In the genomic region with DNA sequence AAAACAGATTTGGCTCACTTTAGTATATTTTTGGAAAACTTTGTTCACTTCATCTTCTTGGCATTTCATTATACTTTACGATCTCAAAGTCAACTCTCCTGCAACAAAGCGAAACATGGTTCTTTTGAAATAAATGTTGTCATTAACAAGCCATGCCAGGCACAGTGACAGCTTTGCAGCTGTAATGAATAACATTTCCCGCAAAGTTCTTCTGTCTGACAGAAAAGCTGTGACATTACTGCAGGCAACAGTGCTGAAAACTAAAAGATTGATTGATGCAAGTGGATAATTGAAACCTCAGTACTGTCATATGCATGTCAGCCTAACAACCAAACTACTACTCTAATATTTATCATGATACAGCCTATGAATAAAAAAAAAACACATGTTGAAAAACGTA, we compare ENCODE assay signal across 16 cellular contexts.
A peak's percentile ranks its signal among the peaks of the same experiment; 100 is the strongest.
DNase-seq lines count a peak whose midpoint lies in the region; TF ChIP-seq lines count a peak whose summit lies in the region.
"Had no signal": no experiment of that assay in that cellular context is flagged by ENCODE, and none has a peak within 500 bp of the region (broad histone marks: within the 10 kb centered on the region; RNA-seq: fewer than 3 reads in every experiment).

No MANE protein-coding gene starts in this region.

- WGBS in smooth muscle cell (ENCODE audit: low lambda C conversion rate): 68% methylated on average over 4 of the region's 4 CpGs

- no peaks in the 10 kb centered on the region for H3K27me3 ChIP-seq in dorsolateral prefrontal cortex
- H3K27me3 ChIP-seq in smooth muscle cell (ENCODE audit: low read depth): no peaks in the 10 kb centered on the region
- H3K27me3 ChIP-seq: BLaER1 treated with 17β-estradiol and CSF1 and Interleukin-3, amounts not matched to agents 10 nM and 100 nM had no signal

- H3K9ac ChIP-seq in smooth muscle cell (ENCODE audit: low read depth): no peak overlapping the region
- H3K9ac ChIP-seq: BLaER1 treated with 17β-estradiol and CSF1 and Interleukin-3, amounts not matched to agents 10 nM and 100 nM had no signal

- H3K79me2 ChIP-seq in smooth muscle cell (ENCODE audit: low read depth): no peaks in the 10 kb centered on the region

- TF ChIP-seq CTCF in dorsolateral prefrontal cortex (IDR thresholded peaks at IDR 0.05 in 54 of 56, conservative IDR thresholded peaks at IDR 0.05 in 2 of 56; ENCODE audit: low read depth in 1 of 56, partially characterized antibody in 56 of 56) (no peak), smooth muscle cell (IDR thresholded peaks at IDR 0.05; ENCODE audit: borderline replicate concordance, insufficient read depth, poor library complexity, severe bottlenecking) (no peak)

- peak overlapping the region in 1 of 59 donors; percentile 8 for H3K27ac ChIP-seq in dorsolateral prefrontal cortex
- H3K27ac ChIP-seq in smooth muscle cell (ENCODE audit: low read depth): no peak overlapping the region
- H3K27ac ChIP-seq: 22Rv1; A549; BLaER1 treated with 17β-estradiol and CSF1 and Interleukin-3, amounts not matched to agents 10 nM and 100 nM; HL-60 had no signal

- H3K4me3 ChIP-seq in dorsolateral prefrontal cortex (peak overlapping the region in 32 of 59 donors; percentile 0 to 43 (median 20)), smooth muscle cell (no peak overlapping the region)
- H3K4me3 ChIP-seq: A549; BLaER1 treated with 17β-estradiol and CSF1 and Interleukin-3, amounts not matched to agents 10 nM and 100 nM had no signal

- peak; percentile 8 for DNase-seq in Ammon's horn (ENCODE audit: low spot score)
- DNase-seq in dorsolateral prefrontal cortex: no peak
- DNase-seq in left kidney (ENCODE audit: low read depth, low spot score): peak; percentile 68
- DNase-seq in smooth muscle cell (lab: John Stamatoyannopoulos, UW; ENCODE audit: unreplicated experiment): no peak
- no peak for DNase-seq in stimulated activated CD4-positive, alpha-beta T cell treated with anti-CD3 and anti-CD28 coated beads, Interleukin-15, amount 100 ng/mL, for 24 hours
- no peak for DNase-seq in SIG-M5 treated with dmso at 0.1 percent for 504 hours (lab: John Stamatoyannopoulos, UW; ENCODE audit: unreplicated experiment)
- no peak for DNase-seq in NK-92 (lab: John Stamatoyannopoulos, UW; ENCODE audit: unreplicated experiment)
- DNase-seq: Calu3; CD8-positive, alpha-beta T cell; DMS79 treated with DMSO at 0.1 percent for 48 hours; GF-D8; H9 had no signal

- H3K36me3 ChIP-seq in smooth muscle cell (ENCODE audit: low read depth): no peaks in the 10 kb centered on the region
- H3K36me3 ChIP-seq: BLaER1 treated with 17β-estradiol and CSF1 and Interleukin-3, amounts not matched to agents 10 nM and 100 nM had no signal

- no peaks in the 10 kb centered on the region for H4K20me1 ChIP-seq in smooth muscle cell (ENCODE audit: low read depth)
- H4K20me1 ChIP-seq: BLaER1 treated with 17β-estradiol and CSF1 and Interleukin-3, amounts not matched to agents 10 nM and 100 nM had no signal

- H3K4me1 ChIP-seq in smooth muscle cell (ENCODE audit: low read depth): no peaks in the 10 kb centered on the region
- H3K4me1 ChIP-seq: A549 had no signal

- H3K4me2 ChIP-seq in smooth muscle cell: no peak overlapping the region
- H3K4me2 ChIP-seq: A549; BLaER1 treated with 17β-estradiol and CSF1 and Interleukin-3, amounts not matched to agents 10 nM and 100 nM had no signal

- H2AFZ ChIP-seq in smooth muscle cell (ENCODE audit: low read depth): peak overlapping the region; percentile 19

- no peaks in the 10 kb centered on the region for H3F3A ChIP-seq in smooth muscle cell (ENCODE audit: low read depth)

- intact Hi-C loops in dorsolateral prefrontal cortex (cut with DNase I): no loop called here

- H3K9me3 ChIP-seq in smooth muscle cell (replicated peaks; ENCODE audit: low read depth): no peaks in the 10 kb centered on the region
- H3K9me3 ChIP-seq: A549 had no signal

Comparison
In these comparisons a context has a peak if more than half of its experiments do, and no peak if none do; other contexts are left out.
1. DNase-seq: peak in Ammon's horn (single experiment) and left kidney (single experiment); none in dorsolateral prefrontal cortex (0 of 10), smooth muscle cell (single experiment), stimulated activated CD4-positive, alpha-beta T cell treated with anti-CD3 and anti-CD28 coated beads, Interleukin-15, amount 100 ng/mL, for 24 hours (single experiment), SIG-M5 treated with dmso at 0.1 percent for 504 hours (single experiment) and NK-92 (single experiment).